In genomic region chr21:35367558-35367957, GRCh38 we compare ENCODE assay signal across 1 cellular context.
TF ChIP-seq lines count a peak whose summit lies in the region.

No MANE protein-coding gene starts in this region.

TF ChIP-seq in WTC11, 78 proteins besides CTCF, POLR2A, EP300 and RAD21 (continued from another document):
- no peak for TF ChIP-seq ZNF425 (CRISPR knock-in tag; conservative IDR thresholded peaks at IDR 0.05)
- no peak for TF ChIP-seq TP53 (CRISPR knock-in tag; IDR thresholded peaks at IDR 0.05)
- TF ChIP-seq USF1 (CRISPR knock-in tag; IDR thresholded peaks at IDR 0.05) = no peak
- no peak for TF ChIP-seq ZNF532 (CRISPR knock-in tag; IDR thresholded peaks at IDR 0.05; ENCODE audit: borderline replicate concordance)
- TF ChIP-seq CBFB (CRISPR knock-in tag; IDR thresholded peaks at IDR 0.05; ENCODE audit: low read depth) = no peak
- no peak for TF ChIP-seq SMAD3 (CRISPR knock-in tag; IDR thresholded peaks at IDR 0.05; ENCODE audit: borderline replicate concordance)
- TF ChIP-seq ARID4B (CRISPR knock-in tag; IDR thresholded peaks at IDR 0.05; ENCODE audit: borderline replicate concordance) = no peak
- TF ChIP-seq GTF2I (CRISPR knock-in tag; conservative IDR thresholded peaks at IDR 0.05) = no peak
